8 cellular contexts compared by ENCODE assay signal in genomic region chr6:134065706-134066105, GRCh38. TPM values are rescaled to one million over a fixed set of nuclear protein-coding genes. Genes with fewer than 3 reads are reported as not detected.
DNase-seq lines count a peak whose midpoint lies in the region; ATAC-seq and TF ChIP-seq lines count a peak whose summit lies in the region.
"Had no signal": no experiment of that assay in that cellular context is flagged by ENCODE, and none has a peak within 500 bp of the region (broad histone marks: within the 10 kb centered on the region; RNA-seq: fewer than 3 reads in every experiment).

No MANE protein-coding gene starts in this region.

- H3K4me1 ChIP-seq in ascending aorta (peaks cover 7 to 13% of the 10 kb centered on the region in 2 donors), neural progenitor cell (peaks cover 22% of the 10 kb centered on the region)

- H3K27me3 Mint-ChIP-seq in neural progenitor cell (ENCODE audit: insufficient read depth, low read depth): peaks cover 1% of the 10 kb centered on the region

- intact Hi-C loops in ascending aorta (cut with DNase I): loop anchor here (10.0 kb wide), 1 partner anchor 561 kb away; no protein-coding TSS in a partner anchor

- H3K36me3 ChIP-seq in ascending aorta (no peaks in the 10 kb centered on the region), neural progenitor cell (no peaks in the 10 kb centered on the region)

- TF ChIP-seq CTCF in GM10266 (IDR thresholded peaks at IDR 0.05; ENCODE audit: control insufficient read depth, insufficient read depth, low read depth, missing control alignments) (peak; percentile 34), ascending aorta (IDR thresholded peaks at IDR 0.05) (peak in 2 of 3 experiments; percentile 19 to 38), neural progenitor cell (IDR thresholded peaks at IDR 0.05) (peak; percentile 61)

- H3K27ac Mint-ChIP-seq in neural progenitor cell: no peak overlapping the region
- H3K27ac Mint-ChIP-seq: activated T-cell treated with anti-CD3 and anti-CD28 coated beads, Interleukin-2, amount 50 U/mL, for 72 hours had no signal

- no peak overlapping the region for H3K9ac ChIP-seq in neural progenitor cell

- no peak overlapping the region for H3K4me3 Mint-ChIP-seq in neural progenitor cell
- H3K4me3 Mint-ChIP-seq: activated T-cell treated with anti-CD3 and anti-CD28 coated beads, Interleukin-2, amount 50 U/mL, for 72 hours had no signal

- no peak overlapping the region for H2AFZ ChIP-seq in neural progenitor cell (replicated peaks)

- peaks cover 24% of the 10 kb centered on the region for H3K4me1 Mint-ChIP-seq in neural progenitor cell

- H3K4me2 ChIP-seq in neural progenitor cell: no peak overlapping the region

- no peak overlapping the region for H3K27ac ChIP-seq in ascending aorta
- H3K27ac ChIP-seq in neural progenitor cell: no peak overlapping the region

- no peak for ATAC-seq in HG03025 (IDR thresholded peaks at IDR 0.05; ENCODE audit: low FRiP score, unreplicated experiment)
- ATAC-seq: activated T-cell treated with anti-CD3 and anti-CD28 coated beads, Interleukin-2, amount 50 U/mL, for 72 hours had no signal

- peak; percentile 15 for DNase-seq in GM10266 (ENCODE audit: extremely low spot score)
- peak; percentile 21 for DNase-seq in HuH-7 (ENCODE audit: low spot score)
- no peak for DNase-seq in ascending aorta (ENCODE audit: low spot score in 2 of 2)
- peak; percentile 52 for DNase-seq in neural progenitor cell (ENCODE audit: low spot score)
- no peak for DNase-seq in stimulated activated naive CD4-positive, alpha-beta T cell treated with Interleukin-2 at 50 U/mL for 16 hours (lab: John Stamatoyannopoulos, UW)
- DNase-seq in COR-L47 (lab: John Stamatoyannopoulos, UW): no peak

- no peaks in the 10 kb centered on the region for H3K79me2 ChIP-seq in neural progenitor cell (ENCODE audit: low read depth)

- H3F3A ChIP-seq in neural progenitor cell (ENCODE audit: low read depth): peaks cover 13% of the 10 kb centered on the region

- peaks cover 21% of the 10 kb centered on the region for H3K9me3 Mint-ChIP-seq in neural progenitor cell

- H3K9me3 ChIP-seq in ascending aorta (no peaks in the 10 kb centered on the region), neural progenitor cell (ENCODE audit: low read depth) (no peaks in the 10 kb centered on the region)

- no peaks in the 10 kb centered on the region for H3K36me3 Mint-ChIP-seq in neural progenitor cell

- no peak overlapping the region for H3K4me3 ChIP-seq in ascending aorta
- no peak overlapping the region for H3K4me3 ChIP-seq in neural progenitor cell

- H4K20me1 ChIP-seq in neural progenitor cell (ENCODE audit: low read depth): no peaks in the 10 kb centered on the region

- no peaks in the 10 kb centered on the region for H3K27me3 ChIP-seq in ascending aorta
- no peaks in the 10 kb centered on the region for H3K27me3 ChIP-seq in neural progenitor cell

RNA-seq across cellular contexts. Expression of gene SLC2A12, which starts 13.3 kb away (rescaled TPM):
- total RNA-seq in ascending aorta (not detected), neural progenitor cell (ENCODE audit: low replicate concordance) (26.0 and 29.2 TPM in 2 replicates)

Comparison
In these comparisons a context has a peak if more than half of its experiments do, and no peak if none do; other contexts are left out.
1. DNase-seq: peak in GM10266 (single experiment), HuH-7 (single experiment) and neural progenitor cell (single experiment); none in ascending aorta (0 of 2), stimulated activated naive CD4-positive, alpha-beta T cell treated with Interleukin-2 at 50 U/mL for 16 hours (single experiment) and COR-L47 (single experiment).
2. RNA of gene SLC2A12, which starts 13.3 kb away (total RNA-seq): 26.0 to 29.2 TPM in neural progenitor cell; not detected in ascending aorta (single experiment); every median in the first group is over 10 times any median in the second.
3. Peak in every context shown above with its lines, with median percentiles within 50 percentile points of each other: CTCF ChIP-seq.